Comparison of ENCODE assay signal across 10 cellular contexts in genomic region chr12:58888131-58888783, GRCh38. TPM values are rescaled to one million over a fixed set of nuclear protein-coding genes. Genes with fewer than 3 reads are reported as not detected.
DNase-seq lines count a peak whose midpoint lies in the region; ATAC-seq and TF ChIP-seq lines count a peak whose summit lies in the region.
"Had no signal": no experiment of that assay in that cellular context is flagged by ENCODE, and none has a peak within 500 bp of the region (broad histone marks: within the 10 kb centered on the region; RNA-seq: fewer than 3 reads in every experiment).

No MANE protein-coding gene starts in this region.

- no peaks in the 10 kb centered on the region for H3K9me3 Mint-ChIP-seq in osteocyte (ENCODE audit: unreplicated experiment)
- no peaks in the 10 kb centered on the region for H3K9me3 Mint-ChIP-seq in type B pancreatic cell
- H3K9me3 Mint-ChIP-seq: activated naive CD8-positive, alpha-beta T cell treated with anti-CD3 and anti-CD28 coated beads, Interleukin-2, amount 10 ng/mL, durations not matched to agents 7 days and 5 days had no signal

- no peaks in the 10 kb centered on the region for H3K27me3 ChIP-seq in esophagus squamous epithelium
- H3K27me3 ChIP-seq: ovary had no signal

- H3K27me3 Mint-ChIP-seq in osteocyte (ENCODE audit: unreplicated experiment), result no peaks in the 10 kb centered on the region
- H3K27me3 Mint-ChIP-seq in type B pancreatic cell, result no peaks in the 10 kb centered on the region
- H3K27me3 Mint-ChIP-seq: activated naive CD8-positive, alpha-beta T cell treated with anti-CD3 and anti-CD28 coated beads, Interleukin-2, amount 10 ng/mL, durations not matched to agents 7 days and 5 days had no signal

- H3K4me1 ChIP-seq in esophagus squamous epithelium, result peaks cover 12 to 100% (median 40%) of the 10 kb centered on the region in 3 donors

- H3K4me1 Mint-ChIP-seq in osteocyte (ENCODE audit: unreplicated experiment) (peaks cover 70% of the 10 kb centered on the region), type B pancreatic cell (ENCODE audit: unreplicated experiment) (peaks cover 26% of the 10 kb centered on the region)
- H3K4me1 Mint-ChIP-seq: activated naive CD8-positive, alpha-beta T cell treated with anti-CD3 and anti-CD28 coated beads, Interleukin-2, amount 10 ng/mL, durations not matched to agents 7 days and 5 days had no signal

- H3K9me3 ChIP-seq in esophagus squamous epithelium, result no peaks in the 10 kb centered on the region
- H3K9me3 ChIP-seq: ovary had no signal

- H3K36me3 Mint-ChIP-seq in osteocyte (ENCODE audit: unreplicated experiment), result peaks cover 73% of the 10 kb centered on the region
- peaks cover 60% of the 10 kb centered on the region for H3K36me3 Mint-ChIP-seq in type B pancreatic cell
- H3K36me3 Mint-ChIP-seq: activated naive CD8-positive, alpha-beta T cell treated with anti-CD3 and anti-CD28 coated beads, Interleukin-2, amount 10 ng/mL, durations not matched to agents 7 days and 5 days had no signal

- peak overlapping the region in 3 of 4 donors; percentile 39 to 81 (median 74) for H3K27ac ChIP-seq in esophagus squamous epithelium
- H3K27ac ChIP-seq: ovary had no signal

- no peak overlapping the region for H3K4me3 ChIP-seq in esophagus squamous epithelium
- H3K4me3 ChIP-seq: ovary had no signal

- H3K4me3 Mint-ChIP-seq in osteocyte (ENCODE audit: unreplicated experiment), result no peak overlapping the region
- no peak overlapping the region for H3K4me3 Mint-ChIP-seq in type B pancreatic cell
- H3K4me3 Mint-ChIP-seq: activated naive CD8-positive, alpha-beta T cell treated with anti-CD3 and anti-CD28 coated beads, Interleukin-2, amount 10 ng/mL, durations not matched to agents 7 days and 5 days had no signal

- no peak for TF ChIP-seq POLR2A in esophagus squamous epithelium (IDR thresholded peaks at IDR 0.05)

- intact Hi-C loops in esophagus squamous epithelium (cut with DNase I), result no loop called here

- H3K36me3 ChIP-seq in esophagus squamous epithelium, result peaks cover 0 to 66% (median 0%) of the 10 kb centered on the region in 3 donors
- H3K36me3 ChIP-seq: ovary had no signal

- ATAC-seq in GM18868 (IDR thresholded peaks at IDR 0.05; ENCODE audit: unreplicated experiment) (no peak), HG02588 (IDR thresholded peaks at IDR 0.05; ENCODE audit: unreplicated experiment) (no peak)

- DNase-seq in DMS79 treated with DMSO at 0.1 percent for 48 hours (lab: John Stamatoyannopoulos, UW) (peak; percentile 88), NCI-H510A treated with DMSO at 0.1 percent for 48 hours (lab: John Stamatoyannopoulos, UW) (peak; percentile 80), esophagus squamous epithelium (lab: John Stamatoyannopoulos, UW) (no peak), osteocyte (ENCODE audit: extremely low spot score, unreplicated experiment) (no peak), type B pancreatic cell (ENCODE audit: extremely low spot score, unreplicated experiment) (no peak)
- no peak for DNase-seq in activated CD8-positive, alpha-beta memory T cell treated with anti-CD3 and anti-CD28 coated beads, Interleukin-2, amount 50 U/mL, for 48 hours
- DNase-seq: activated naive CD8-positive, alpha-beta T cell treated with anti-CD3 and anti-CD28 coated beads, Interleukin-2, amount 10 ng/mL, durations not matched to agents 7 days and 5 days had no signal

- TF ChIP-seq CTCF in esophagus squamous epithelium (IDR thresholded peaks at IDR 0.05) (no peak), osteocyte (IDR thresholded peaks at IDR 0.05) (no peak), type B pancreatic cell (conservative IDR thresholded peaks at IDR 0.05) (no peak)

- H3K27ac Mint-ChIP-seq in osteocyte (ENCODE audit: unreplicated experiment) (peak overlapping the region; percentile 14), type B pancreatic cell (no peak overlapping the region)
- H3K27ac Mint-ChIP-seq: activated naive CD8-positive, alpha-beta T cell treated with anti-CD3 and anti-CD28 coated beads, Interleukin-2, amount 10 ng/mL, durations not matched to agents 7 days and 5 days had no signal

- 21 to 34% methylated on average over 4 of the region's 4 CpGs for WGBS in esophagus squamous epithelium, 2 donors

RNA-seq across cellular contexts. Expression of gene LRIG3, which starts 32.0 kb away (rescaled TPM):
- total RNA-seq in esophagus squamous epithelium (100 to 1,000 TPM in 1 of 4 donors, 10 to 100 TPM in 3; 32.1 to 124 (median 42.4) TPM), osteocyte (241 and 249 TPM in 2 replicates), type B pancreatic cell (ENCODE audit: low replicate concordance) (32.4 and 51.4 TPM in 2 replicates)
- total RNA-seq: activated naive CD8-positive, alpha-beta T cell treated with anti-CD3 and anti-CD28 coated beads, Interleukin-2, amount 10 ng/mL, durations not matched to agents 7 days and 5 days had no signal

Comparison
In these comparisons a context has a peak if more than half of its experiments do, and no peak if none do; other contexts are left out.
1. DNase-seq: peak in DMS79 treated with DMSO at 0.1 percent for 48 hours (single experiment) and NCI-H510A treated with DMSO at 0.1 percent for 48 hours (single experiment); none in esophagus squamous epithelium (single experiment), osteocyte (single experiment), type B pancreatic cell (single experiment) and activated CD8-positive, alpha-beta memory T cell treated with anti-CD3 and anti-CD28 coated beads, Interleukin-2, amount 50 U/mL, for 48 hours (single experiment).